ENCODE assay signal across 8 cellular contexts in genomic region chr13:37059136-37059847, GRCh38. TPM values are rescaled to one million over a fixed set of nuclear protein-coding genes. Genes with fewer than 3 reads are reported as not detected.
DNase-seq lines count a peak whose midpoint lies in the region; ATAC-seq and TF ChIP-seq lines count a peak whose summit lies in the region.

TSS of gene SUPT20H (minus strand) at chr13:37059688. CDS start at chr13:37051490, 8,198 bp downstream.

- H3K4me3 ChIP-seq in left lung = peak within 1 kb of the TSS; percentile 86

- peaks cover 22% of the 10 kb centered on the region for H3K4me1 Mint-ChIP-seq in CD14-positive monocyte

- DNase-seq in CD14-positive monocyte (ENCODE audit: low spot score) (peak; percentile 87), NCI-H748 treated with DMSO at 0.1 percent for 48 hours (lab: John Stamatoyannopoulos, UW) (peak; percentile 82), dedifferentiated amniotic fluid mesenchymal stem cell (ENCODE audit: extremely low spot score) (peak; percentile 77), left lung (peak; percentile 95 to 99)
- peak; percentile 90 for DNase-seq in activated CD4-positive, alpha-beta T cell treated with anti-CD3 and anti-CD28 coated beads, Interleukin-2, amount 50 U/mL, for 24 hours (ENCODE audit: low read depth in 1 of 2, low spot score in 1 of 2)
- peak; percentile 90 for DNase-seq in stimulated activated CD4-positive, alpha-beta T cell treated with anti-CD3 and anti-CD28 coated beads, Interleukin-2, amount 100 ng/mL, for 4 hours (ENCODE audit: low read depth)

- H3K36me3 ChIP-seq in left lung = no peaks in the 10 kb centered on the region

- H3K9me3 Mint-ChIP-seq in CD14-positive monocyte = peaks cover 0 to 2% (median 0%) of the 10 kb centered on the region in 7 donors

- peak within 1 kb of the TSS; percentile 92 to 98 for H3K4me3 Mint-ChIP-seq in CD14-positive monocyte

- H3K9me3 ChIP-seq in left lung = no peaks in the 10 kb centered on the region

- no peaks in the 10 kb centered on the region for H3K27me3 ChIP-seq in left lung

- peak within 1 kb of the TSS; percentile 84 to 98 (median 95) for H3K27ac Mint-ChIP-seq in CD14-positive monocyte

- H3K27me3 Mint-ChIP-seq in CD14-positive monocyte (ENCODE audit: low read depth in 3 of 3) = no peaks in the 10 kb centered on the region

- H3K36me3 Mint-ChIP-seq in CD14-positive monocyte = peaks cover 3 to 7% of the 10 kb centered on the region in 2 donors

- peak; percentile 97 for ATAC-seq in GM19372 (IDR thresholded peaks at IDR 0.05; ENCODE audit: low read depth, unreplicated experiment)
- peak; percentile 99 for ATAC-seq in HG03521 (IDR thresholded peaks at IDR 0.05; ENCODE audit: unreplicated experiment)
- peak; percentile 99 for ATAC-seq in left lung

- peak within 1 kb of the TSS; percentile 94 to 95 for H3K27ac ChIP-seq in left lung

- intact Hi-C loops in CD14-positive monocyte (cut with micrococcal nuclease) (loop anchor here in 1 of 2 donors (10.0 kb wide), 1 partner anchor 54 kb away; the partner anchor contains the start of gene EXOSC8), left lung (cut with DNase I) (no loop called here)

- TF ChIP-seq CTCF in CD14-positive monocyte (IDR thresholded peaks at IDR 0.05) = no peak
- TF ChIP-seq CTCF in left lung (IDR thresholded peaks at IDR 0.05) = no peak

- peaks cover 3 to 24% of the 10 kb centered on the region in 2 donors for H3K4me1 ChIP-seq in left lung

RNA-seq across cellular contexts. Expression of gene SUPT20H, which starts in this region (rescaled TPM):
- 10 to 100 TPM; 24.7 to 35.5 TPM for polyA plus RNA-seq in CD14-positive monocyte
- total RNA-seq in left lung = 10 to 100 TPM; 51.2 to 58.3 TPM

Comparison
In these comparisons a context has a peak if more than half of its experiments do, and no peak if none do; other contexts are left out.
1. Peak in every context shown above with its lines: DNase-seq, ATAC-seq, H3K4me3 ChIP-seq and H3K27ac ChIP-seq.